Comparison of ENCODE assay signal across 8 cellular contexts in genomic region chr12:7937867-7938506, GRCh38. TPM values are rescaled to one million over a fixed set of nuclear protein-coding genes. Genes with fewer than 3 reads are reported as not detected.
A peak's percentile ranks its signal among the peaks of the same experiment; 100 is the strongest.
DNase-seq lines count a peak whose midpoint lies in the region; TF ChIP-seq lines count a peak whose summit lies in the region.

No MANE protein-coding gene starts in this region.

- no peak overlapping the region for H3K27ac ChIP-seq in parathyroid adenoma

- H3K79me2 ChIP-seq in parathyroid adenoma, result no peaks in the 10 kb centered on the region

- H3K4me2 ChIP-seq in parathyroid adenoma (ENCODE audit: low read length), result peak overlapping the region; percentile 6

- no peaks in the 10 kb centered on the region for H3K9me3 ChIP-seq in parathyroid adenoma (ENCODE audit: control insufficient read depth, low read length)

- TF ChIP-seq CTCF in GM06990 (IDR thresholded peaks at IDR 0.05; ENCODE audit: insufficient read depth, low read length, poor library complexity, severe bottlenecking) (peak; percentile 26), NB4 (IDR thresholded peaks at IDR 0.05; ENCODE audit: low read depth, low read length) (no peak), brain (conservative IDR thresholded peaks at IDR 0.05) (peak in 1 of 2 experiments; percentile 26), parathyroid adenoma (IDR thresholded peaks at IDR 0.05) (no peak)

- DNase-seq in GM06990 (ENCODE audit: extremely low read depth, insufficient read length), result no peak
- peak; percentile 66 for DNase-seq in NB4 (ENCODE audit: low read depth)
- DNase-seq in NCI-H2227 treated with DMSO at 0.1 percent for 48 hours (lab: John Stamatoyannopoulos, UW), result no peak
- no peak for DNase-seq in AG20443 (ENCODE audit: low spot score)
- no peak for DNase-seq in NCI-H1048 (lab: John Stamatoyannopoulos, UW)
- no peak for DNase-seq in epidermal melanocyte (ENCODE audit: insufficient read length, low spot score)

- peak overlapping the region; percentile 1 to 59 (median 13) for H3K4me3 Mint-ChIP-seq in brain

- TF ChIP-seq POLR2A in NB4 (IDR thresholded peaks at IDR 0.05; ENCODE audit: extremely low read depth, insufficient read length), result no peak

- H3K27ac Mint-ChIP-seq in brain, result peak overlapping the region; percentile 26 to 91 (median 81)

- H3K9ac ChIP-seq in parathyroid adenoma, result no peak overlapping the region

- H3K36me3 Mint-ChIP-seq in brain, result no peaks in the 10 kb centered on the region

- H3K36me3 ChIP-seq in GM06990 (ENCODE audit: control insufficient read depth, insufficient read depth, low read length), result no peaks in the 10 kb centered on the region
- H3K36me3 ChIP-seq in parathyroid adenoma (ENCODE audit: control insufficient read depth, insufficient read depth, low read length), result no peaks in the 10 kb centered on the region

- H3K4me1 Mint-ChIP-seq in brain, result peaks cover 9% of the 10 kb centered on the region

- H3K27me3 ChIP-seq in GM06990 (replicated peaks; ENCODE audit: control insufficient read depth, insufficient read depth, low read length) (no peaks in the 10 kb centered on the region), parathyroid adenoma (ENCODE audit: control insufficient read depth, insufficient read depth, low read length) (no peaks in the 10 kb centered on the region)

- H2AFZ ChIP-seq in parathyroid adenoma, result peak overlapping the region; percentile 24

- no peaks in the 10 kb centered on the region for H3K27me3 Mint-ChIP-seq in brain

- peaks cover 3% of the 10 kb centered on the region for H3K4me1 ChIP-seq in parathyroid adenoma

- no peaks in the 10 kb centered on the region for H3K9me3 Mint-ChIP-seq in brain

- H3K4me3 ChIP-seq in GM06990 (replicated peaks; ENCODE audit: low read depth, low read length) (no peak overlapping the region), NB4 (ENCODE audit: low read depth, low read length) (no peak overlapping the region), parathyroid adenoma (ENCODE audit: low read depth, low read length) (peak overlapping the region; percentile 14)

RNA-seq across cellular contexts. Expression of gene SLC2A3, which starts 2.0 kb away (rescaled TPM):
- 19.7 TPM for polyA plus RNA-seq in brain (ENCODE audit: insufficient read depth, low read depth, low replicate concordance)
